ENCODE assay signal across 9 cellular contexts in the genomic region with DNA sequence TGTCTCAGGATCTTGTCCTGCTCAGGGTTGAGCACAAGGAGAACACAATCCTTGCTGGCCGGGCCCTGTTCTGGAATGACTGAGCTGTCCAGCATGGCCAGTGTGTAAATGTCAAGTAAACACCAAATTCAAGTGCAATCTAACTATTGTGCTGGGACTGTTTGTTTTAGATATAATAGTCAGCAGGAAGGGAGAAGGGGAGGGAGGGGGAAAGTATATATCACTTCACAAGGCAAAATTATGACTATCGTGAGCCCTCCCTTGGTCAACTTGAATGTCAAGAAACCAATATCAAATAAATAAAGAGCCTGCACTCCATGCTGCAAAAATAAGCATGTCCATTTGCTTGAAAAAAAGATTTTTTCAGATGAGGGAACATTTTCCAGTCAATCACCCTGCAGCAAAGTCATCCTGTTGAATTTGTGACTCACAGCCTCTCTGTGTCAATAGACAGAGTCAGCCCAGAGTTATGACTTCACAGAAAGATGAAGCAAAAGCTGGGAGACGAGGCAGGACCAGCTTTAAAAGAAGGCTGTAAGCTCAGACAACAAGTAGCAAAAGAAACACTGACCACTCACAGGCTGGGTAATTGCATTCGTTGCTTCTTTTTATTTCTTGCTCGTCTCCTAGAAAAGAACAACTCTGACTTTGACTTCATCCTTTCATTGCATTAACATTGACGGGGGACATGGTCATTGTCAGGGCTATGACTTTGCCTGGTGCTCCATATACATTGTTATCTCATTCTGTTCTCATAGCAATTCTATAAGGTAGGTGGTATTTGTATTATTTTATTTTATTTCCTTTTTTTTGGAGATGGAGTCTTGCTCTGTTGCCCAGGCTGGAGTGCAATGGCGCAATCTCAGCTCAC. TPM values are rescaled to one million over a fixed set of nuclear protein-coding genes. Genes with fewer than 3 reads are reported as not detected.
DNase-seq lines count a peak whose midpoint lies in the region; ATAC-seq and TF ChIP-seq lines count a peak whose summit lies in the region.
"Had no signal": no experiment of that assay in that cellular context is flagged by ENCODE, and none has a peak within 500 bp of the region (broad histone marks: within the 10 kb centered on the region; RNA-seq: fewer than 3 reads in every experiment).

No MANE protein-coding gene starts in this region.

- no peak overlapping the region for H3K4me3 ChIP-seq in NB4 (ENCODE audit: low read depth, low read length)
- no peak overlapping the region for H3K4me3 ChIP-seq in colonic mucosa
- no peak overlapping the region for H3K4me3 ChIP-seq in mucosa of descending colon

- intact Hi-C loops in CD14-positive monocyte (cut with micrococcal nuclease) = no loop called here
- intact Hi-C loops in colonic mucosa (cut with DNase I) = no loop called here
- intact Hi-C loops in mucosa of descending colon (cut with DNase I, micrococcal nuclease) = no loop called here

- peaks cover 0 to 2% (median 0%) of the 10 kb centered on the region in 7 donors for H3K9me3 Mint-ChIP-seq in CD14-positive monocyte
- H3K9me3 Mint-ChIP-seq: endodermal cell had no signal

- no peaks in the 10 kb centered on the region for H3K36me3 Mint-ChIP-seq in CD14-positive monocyte

- H3K9me3 ChIP-seq in colonic mucosa (no peaks in the 10 kb centered on the region), mucosa of descending colon (no peaks in the 10 kb centered on the region)

- no peaks in the 10 kb centered on the region for H3K27me3 ChIP-seq in colonic mucosa

- peak overlapping the region in 1 of 2 donors; percentile 28 for H3K9ac ChIP-seq in colonic mucosa (ENCODE audit: low read depth in 2 of 2, low read length in 2 of 2)

- TF ChIP-seq CTCF in CD14-positive monocyte (IDR thresholded peaks at IDR 0.05) (no peak), NB4 (IDR thresholded peaks at IDR 0.05; ENCODE audit: low read depth, low read length) (no peak), colonic mucosa (IDR thresholded peaks at IDR 0.05) (no peak), mucosa of descending colon (IDR thresholded peaks at IDR 0.05) (no peak)

- H3K27ac ChIP-seq in colonic mucosa = peak overlapping the region; percentile 64

- peaks cover 0 to 3% (median 0%) of the 10 kb centered on the region in 3 donors for H3K27me3 Mint-ChIP-seq in CD14-positive monocyte (ENCODE audit: low read depth in 3 of 3)

- peak; percentile 69 for DNase-seq in CD14-positive monocyte (ENCODE audit: low spot score)
- DNase-seq in NB4 (ENCODE audit: low read depth) = peak; percentile 16
- peak; percentile 70 for DNase-seq in colonic mucosa
- peak in 2 of 3 donors; percentile 53 to 57 for DNase-seq in mucosa of descending colon
- DNase-seq in SK-N-DZ (ENCODE audit: low spot score) = no peak
- DNase-seq in cortex of kidney (lab: John Stamatoyannopoulos, UW) = no peak
- DNase-seq: endodermal cell had no signal

- TF ChIP-seq POLR2A in NB4 (IDR thresholded peaks at IDR 0.05; ENCODE audit: extremely low read depth, insufficient read length) = no peak

- peak overlapping the region in 6 of 7 donors; percentile 74 to 90 (median 82) for H3K27ac Mint-ChIP-seq in CD14-positive monocyte
- H3K27ac Mint-ChIP-seq: endodermal cell had no signal

- H3K4me1 Mint-ChIP-seq in CD14-positive monocyte = peaks cover 17% of the 10 kb centered on the region

- H3K4me1 ChIP-seq in colonic mucosa = no peaks in the 10 kb centered on the region
- H3K4me1 ChIP-seq in mucosa of descending colon (ENCODE audit: low read depth) = peaks cover 18% of the 10 kb centered on the region

- H3K36me3 ChIP-seq in colonic mucosa (no peaks in the 10 kb centered on the region), mucosa of descending colon (ENCODE audit: low read depth) (no peaks in the 10 kb centered on the region)

- ATAC-seq in mucosa of descending colon = peak; percentile 93
- ATAC-seq in HG03457 (IDR thresholded peaks at IDR 0.05; ENCODE audit: unreplicated experiment) = no peak
- ATAC-seq in HG03175 (IDR thresholded peaks at IDR 0.05; ENCODE audit: unreplicated experiment) = no peak

- no peak overlapping the region for H3K4me3 Mint-ChIP-seq in CD14-positive monocyte
- H3K4me3 Mint-ChIP-seq: endodermal cell had no signal

RNA-seq across cellular contexts. Expression of a gene that starts 15.3 kb away (rescaled TPM):
- 10 to 100 TPM; 36.6 to 37.2 TPM for polyA plus RNA-seq in CD14-positive monocyte
- 100 to 1,000 TPM; 209 to 398 TPM for total RNA-seq in colonic mucosa
- 100 to 1,000 TPM; 203 to 454 (median 438) TPM for total RNA-seq in mucosa of descending colon
- not detected in 2 replicates for polyA plus RNA-seq in SK-N-DZ (2014; cell fraction: cytosol; rRNA removed)
- polyA plus RNA-seq in SK-N-DZ (2014; cell fraction: nucleus; rRNA removed) = 0.23 TPM in 1 of 2 replicates, not detected in the other

Comparison
In these comparisons a context has a peak if more than half of its experiments do, and no peak if none do; other contexts are left out.
1. DNase-seq: peak in CD14-positive monocyte (single experiment), NB4 (single experiment), colonic mucosa (single experiment) and mucosa of descending colon (2 of 3); none in SK-N-DZ (single experiment) and cortex of kidney (single experiment).